Comparison of ENCODE assay signal across 15 cellular contexts in genomic region chr4:55356991-55357461, GRCh38. TPM values are rescaled to one million over a fixed set of nuclear protein-coding genes. Genes with fewer than 3 reads are reported as not detected.
A peak's percentile ranks its signal among the peaks of the same experiment; 100 is the strongest.
DNase-seq lines count a peak whose midpoint lies in the region; ATAC-seq, FAIRE-seq and TF ChIP-seq lines count a peak whose summit lies in the region.
"Had no signal": no experiment of that assay in that cellular context is flagged by ENCODE, and none has a peak within 500 bp of the region (broad histone marks: within the 10 kb centered on the region; RNA-seq: fewer than 3 reads in every experiment).

No MANE protein-coding gene starts in this region.

- no peak for FAIRE-seq in pancreas (lab: Jason Lieb, UNC)

- H3K4me1 ChIP-seq in esophagus (ENCODE audit: control insufficient read depth in 2 of 2, insufficient read depth in 2 of 2, low read length in 1 of 2), result peaks cover 3 to 4% of the 10 kb centered on the region in 2 donors
- no peaks in the 10 kb centered on the region for H3K4me1 ChIP-seq in pancreas

- intact Hi-C loops in pancreas (cut with DNase I), result no loop called here

- H3K36me3 ChIP-seq in esophagus (ENCODE audit: control insufficient read depth in 2 of 2, insufficient read depth in 2 of 2, low read length in 1 of 2) (no peaks in the 10 kb centered on the region), pancreas (no peaks in the 10 kb centered on the region)

- H3K27ac ChIP-seq in esophagus (ENCODE audit: low read depth in 2 of 2, low read length in 1 of 2), result peak overlapping the region; percentile 15 to 82
- H3K27ac ChIP-seq in pancreas, result no peak overlapping the region

- TF ChIP-seq CTCF in pancreas (IDR thresholded peaks at IDR 0.05) (no peak), GM20000 (IDR thresholded peaks at IDR 0.05; ENCODE audit: extremely low read depth, missing control alignments) (no peak)

- H3K9me3 ChIP-seq in esophagus (ENCODE audit: control insufficient read depth in 2 of 2, insufficient read depth in 1 of 2, low read depth in 1 of 2, low read length in 1 of 2) (no peaks in the 10 kb centered on the region), pancreas (no peaks in the 10 kb centered on the region)

- no peaks in the 10 kb centered on the region for H3K27me3 ChIP-seq in esophagus (ENCODE audit: control insufficient read depth in 1 of 2, insufficient read depth in 2 of 2, low read length in 2 of 2)
- no peaks in the 10 kb centered on the region for H3K27me3 ChIP-seq in pancreas

- DNase-seq in DMS53 treated with DMSO at 0.1 percent for 48 hours (lab: John Stamatoyannopoulos, UW; ENCODE audit: unreplicated experiment) (peak; percentile 70), NCI-H748 (lab: John Stamatoyannopoulos, UW; ENCODE audit: unreplicated experiment) (peak; percentile 64), pancreas (no peak), activated gamma-delta T cell treated with Interleukin-2 at 50 U/mL for 16 hours (no peak), GM20000 (ENCODE audit: low spot score) (no peak)
- no peak for DNase-seq in effector CD8-positive, alpha-beta T cell (lab: John Stamatoyannopoulos, UW)
- DNase-seq: activated CD8-positive, alpha-beta T cell treated with anti-CD3 and anti-CD28 coated beads for 36 hours; activated naive CD4-positive, alpha-beta T cell treated with anti-CD3 and anti-CD28 coated beads, Interleukin-2, amount 10 ng/mL, durations not matched to agents 7 days and 5 days; CD4-positive, CD25-positive, alpha-beta regulatory T cell; cortex of kidney; glutamatergic neuron; left ventricle myocardium superior; NCI-H1436 had no signal

- ATAC-seq in pancreas, result peak in 3 of 4 donors; percentile 16 to 48 (median 25)
- ATAC-seq in GM21515 (IDR thresholded peaks at IDR 0.05; ENCODE audit: unreplicated experiment), result no peak
- ATAC-seq: activated CD8-positive, alpha-beta T cell treated with anti-CD3 and anti-CD28 coated beads for 36 hours; left ventricle myocardium superior had no signal

- 62 to 63% methylated on average over 5 of the region's 5 CpGs for WGBS in esophagus, 2 donors
- WGBS in pancreas, 2 donors, result 63 to 69% methylated on average over 5 of the region's 5 CpGs

- H3K4me3 ChIP-seq in esophagus (ENCODE audit: low read depth in 1 of 2, low read length in 2 of 2) (no peak overlapping the region), pancreas (no peak overlapping the region)

RNA-seq across cellular contexts. Expression of gene SRD5A3, which starts 11.0 kb away (rescaled TPM):
- polyA plus RNA-seq in esophagus, result 10 to 100 TPM; 22.4 to 25.1 TPM
- total RNA-seq in pancreas, result 10 to 100 TPM in 4 of 6 donors, 1 to 10 TPM in 2; 9.2 to 14.3 (median 10.5) TPM
- polyA plus RNA-seq in pancreas, result 1 to 10 TPM; 7.1 to 7.4 TPM

RNA-seq across cellular contexts. Expression of gene TMEM165, which starts 38.7 kb away (rescaled TPM):
- 10 to 100 TPM; 66.3 to 84.6 TPM for polyA plus RNA-seq in esophagus
- total RNA-seq in pancreas, result 10 to 100 TPM; 24.3 to 61.6 (median 44.9) TPM
- polyA plus RNA-seq in pancreas, result 10 to 100 TPM; 34.2 to 41.0 TPM

Comparison
In these comparisons a context has a peak if more than half of its experiments do, and no peak if none do; other contexts are left out.
1. DNase-seq: peak in DMS53 treated with DMSO at 0.1 percent for 48 hours (single experiment) and NCI-H748 (single experiment); none in pancreas (0 of 6), activated gamma-delta T cell treated with Interleukin-2 at 50 U/mL for 16 hours (single experiment), effector CD8-positive, alpha-beta T cell (single experiment) and GM20000 (single experiment).
2. H3K27ac ChIP-seq: peak in esophagus (2 of 2); none in pancreas (0 of 4).